Comparison of ENCODE assay signal across 19 cellular contexts in genomic region chr7:132943645-132944044, GRCh38.
"Had no signal": no experiment of that assay in that cellular context is flagged by ENCODE, and none has a peak within 500 bp of the region (broad histone marks: within the 10 kb centered on the region; RNA-seq: fewer than 3 reads in every experiment).

No MANE protein-coding gene starts in this region.

- H3K4me2 ChIP-seq: hepatocyte had no signal

- H3K27me3 Mint-ChIP-seq: naive thymus-derived CD4-positive, alpha-beta T cell had no signal

- H3K9me3 Mint-ChIP-seq: endodermal cell, nephron progenitor cell had no signal

- H3K4me3 Mint-ChIP-seq: endodermal cell; naive thymus-derived CD4-positive, alpha-beta T cell; nephron progenitor cell had no signal

- H3K27me3 ChIP-seq: foreskin keratinocyte, hepatocyte, neutrophil, suprapubic skin, tibial artery, upper lobe of right lung had no signal

- H3K4me1 Mint-ChIP-seq: nephron progenitor cell had no signal

- H3K36me3 ChIP-seq: neutrophil, suprapubic skin, tibial artery, upper lobe of right lung had no signal

- H3K4me1 ChIP-seq: foreskin keratinocyte, suprapubic skin, tibial artery, upper lobe of right lung had no signal

- H3K27ac Mint-ChIP-seq: endodermal cell; naive thymus-derived CD4-positive, alpha-beta T cell; nephron progenitor cell had no signal

- DNase-seq: effector CD4-positive, alpha-beta T cell; endodermal cell; erythroblast; foreskin keratinocyte; head of caudate nucleus; kidney glomerular epithelial cell; mesendoderm; naive thymus-derived CD4-positive, alpha-beta T cell; nephron progenitor cell; stimulated activated CD4-positive, alpha-beta T cell treated with anti-CD3 and anti-CD28 coated beads, Interleukin-2, amount 100 ng/mL, for 24 hours; stimulated activated CD4-positive, alpha-beta T cell treated with anti-CD3 and anti-CD28 coated beads, Interleukin-4, amount 100 ng/mL, for 4 hours; stimulated activated naive CD4-positive, alpha-beta T cell; tibial artery; upper lobe of right lung had no signal

- H3K79me2 ChIP-seq: hepatocyte had no signal

- H3K9me3 ChIP-seq: neutrophil, suprapubic skin, tibial artery, upper lobe of right lung had no signal

- FAIRE-seq: endothelial cell of umbilical vein had no signal

- H3K4me3 ChIP-seq: coronary artery, hepatocyte, suprapubic skin, tibial artery, upper lobe of right lung had no signal

- H3K27ac ChIP-seq: coronary artery, foreskin keratinocyte, hepatocyte, neutrophil, suprapubic skin, tibial artery, upper lobe of right lung had no signal

- H2AFZ ChIP-seq: hepatocyte had no signal
